In genomic region chr11:34627197-34627596, GRCh38 we compare ENCODE assay signal across 26 cellular contexts. TPM values are rescaled to one million over a fixed set of nuclear protein-coding genes. Genes with fewer than 3 reads are reported as not detected.
DNase-seq lines count a peak whose midpoint lies in the region; ATAC-seq, FAIRE-seq and TF ChIP-seq lines count a peak whose summit lies in the region.
"Had no signal": no experiment of that assay in that cellular context is flagged by ENCODE, and none has a peak within 500 bp of the region (broad histone marks: within the 10 kb centered on the region; RNA-seq: fewer than 3 reads in every experiment).

No MANE protein-coding gene starts in this region.

- no peaks in the 10 kb centered on the region for H4K20me1 ChIP-seq in OCI-LY3 (ENCODE audit: insufficient read depth, low read length)
- H4K20me1 ChIP-seq in keratinocyte (ENCODE audit: control insufficient read depth, extremely low read depth, insufficient read depth, low read length), result no peaks in the 10 kb centered on the region
- H4K20me1 ChIP-seq: BLaER1 had no signal

- H3K9ac ChIP-seq in OCI-LY3 (ENCODE audit: low read length) (no peak overlapping the region), endocrine pancreas (ENCODE audit: control insufficient read depth, insufficient read depth, low read length) (no peak overlapping the region), keratinocyte (ENCODE audit: control insufficient read depth, extremely low read depth, insufficient read depth, low read length) (peak overlapping the region; percentile 52)
- H3K9ac ChIP-seq: BLaER1 had no signal

- DNase-seq in Calu3 (no peak), keratinocyte (ENCODE audit: low read depth, low spot score) (peak; percentile 88), inferior parietal cortex (ENCODE audit: extremely low spot score) (no peak)
- no peak for DNase-seq in natural killer cell treated with Interleukin-12 subunit alpha and Interleukin-12 subunit beta and Interleukin-15 and Interleukin-18, amount 100 ng/mL, for 72 hours (ENCODE audit: low spot score)
- DNase-seq: CD4-positive, alpha-beta T cell; DMS53; HCEC 1CT; NCI-H1092; NCI-H1417 treated with DMSO at 0.1 percent for 48 hours; NCI-H1694 treated with DMSO at 0.1 percent for 48 hours; NCI-H2081; NCI-H226; NCI-H510A; NCI-H774; PC-3; RPMI8226; SHP77 treated with DMSO at 0.1 percent for 48 hours had no signal

- dilution Hi-C loops in keratinocyte (cut with MboI; ENCODE audit: extremely low pct_ligation_motif_present, low sequenced_read_pairs), result no loop called here

- no TSS peak for BruUV-seq in Calu3 (replicated peaks; lab: Mats Ljungman, UMichigan)

- CTCF ChIA-PET in Calu3 (lab: Charles Lee), result interaction anchor here (1.1 to 2.0 kb wide), 2 partner anchors 8 to 13 kb away, joined by 4 to 7 read pairs; no protein-coding TSS in a partner anchor

- H3K9me1 ChIP-seq in keratinocyte (ENCODE audit: control insufficient read depth, extremely low read depth, insufficient read depth, low read length), result peaks cover 4% of the 10 kb centered on the region

- H3K4me3 ChIP-seq in OCI-LY3 (ENCODE audit: low read length) (no peak overlapping the region), endocrine pancreas (ENCODE audit: control insufficient read depth, insufficient read depth, low read length) (peak overlapping the region; percentile 44), keratinocyte (ENCODE audit: control insufficient read depth in 2 of 3, extremely low read depth in 1 of 3, insufficient read depth in 2 of 3, low read depth in 1 of 3, low read length in 3 of 3) (peak overlapping the region in 2 of 3 experiments; percentile 46 to 90)
- H3K4me3 ChIP-seq: BLaER1 had no signal

- H3K27me3 Mint-ChIP-seq in Calu3 (ENCODE audit: unreplicated experiment), result no peaks in the 10 kb centered on the region
- H3K27me3 Mint-ChIP-seq in natural killer cell treated with Interleukin-12 subunit alpha and Interleukin-12 subunit beta and Interleukin-15 and Interleukin-18, amount 100 ng/mL, for 72 hours, result peaks cover 53 to 66% of the 10 kb centered on the region in 2 donors

- H3K79me2 ChIP-seq in OCI-LY3 (ENCODE audit: low read length) (no peaks in the 10 kb centered on the region), keratinocyte (ENCODE audit: control insufficient read depth, insufficient read depth, low read length) (peaks cover 97% of the 10 kb centered on the region)

- peak; percentile 91 for FAIRE-seq in keratinocyte (lab: Jason Lieb, UNC)
- FAIRE-seq: A204.1, GM18507, H1 had no signal

- intact Hi-C loops in Calu3 (cut with micrococcal nuclease; ENCODE audit: unreplicated experiment), result loop anchor here (2.0 kb wide), 1 partner anchor 36 kb away; no protein-coding TSS in a partner anchor

- H3K4me1 ChIP-seq in OCI-LY3 (ENCODE audit: low read length) (peaks cover 61% of the 10 kb centered on the region), endocrine pancreas (ENCODE audit: control insufficient read depth, insufficient read depth, low read length) (peaks cover 6% of the 10 kb centered on the region), keratinocyte (ENCODE audit: control insufficient read depth, extremely low read depth, insufficient read depth, low read length) (peaks cover 82% of the 10 kb centered on the region)
- H3K4me1 ChIP-seq: BLaER1 had no signal

- H3K27me3 ChIP-seq in OCI-LY3 (ENCODE audit: low read depth, low read length) (peaks cover 15% of the 10 kb centered on the region; the same call in 1 of the 2 replicates), endocrine pancreas (ENCODE audit: control insufficient read depth, insufficient read depth, low read length) (no peaks in the 10 kb centered on the region), keratinocyte (ENCODE audit: control insufficient read depth, extremely low read depth, insufficient read depth, low read length) (no peaks in the 10 kb centered on the region)
- H3K27me3 ChIP-seq: BLaER1 had no signal

- H3K36me3 ChIP-seq in OCI-LY3 (replicated peaks; ENCODE audit: low read depth, low read length) (no peaks in the 10 kb centered on the region), endocrine pancreas (ENCODE audit: control insufficient read depth, insufficient read depth, low read length) (no peaks in the 10 kb centered on the region), keratinocyte (ENCODE audit: control insufficient read depth in 2 of 2, extremely low read depth in 1 of 2, insufficient read depth in 2 of 2, low read length in 2 of 2) (peaks cover 4 to 19% of the 10 kb centered on the region in 2 experiments)
- H3K36me3 ChIP-seq: BLaER1 had no signal

- no peaks in the 10 kb centered on the region for H3K9me3 Mint-ChIP-seq in Calu3 (ENCODE audit: low read depth, unreplicated experiment)
- H3K9me3 Mint-ChIP-seq in natural killer cell treated with Interleukin-12 subunit alpha and Interleukin-12 subunit beta and Interleukin-15 and Interleukin-18, amount 100 ng/mL, for 72 hours, result no peaks in the 10 kb centered on the region
- H3K9me3 Mint-ChIP-seq: CD4-positive, alpha-beta T cell had no signal

- no peak overlapping the region for H2AFZ ChIP-seq in OCI-LY3 (ENCODE audit: low read depth, low read length)
- no peak overlapping the region for H2AFZ ChIP-seq in keratinocyte (ENCODE audit: control insufficient read depth, low read length)

- peak overlapping the region; percentile 91 for H3K4me3 Mint-ChIP-seq in Calu3 (ENCODE audit: low read depth, unreplicated experiment)
- no peak overlapping the region for H3K4me3 Mint-ChIP-seq in natural killer cell treated with Interleukin-12 subunit alpha and Interleukin-12 subunit beta and Interleukin-15 and Interleukin-18, amount 100 ng/mL, for 72 hours
- H3K4me3 Mint-ChIP-seq: CD4-positive, alpha-beta T cell had no signal

- peaks cover 89% of the 10 kb centered on the region for H3K36me3 Mint-ChIP-seq in Calu3 (ENCODE audit: insufficient read depth, unreplicated experiment)
- peaks cover 6% of the 10 kb centered on the region for H3K36me3 Mint-ChIP-seq in natural killer cell treated with Interleukin-12 subunit alpha and Interleukin-12 subunit beta and Interleukin-15 and Interleukin-18, amount 100 ng/mL, for 72 hours

- TF ChIP-seq CTCF in Calu3 (IDR thresholded peaks at IDR 0.05; ENCODE audit: unreplicated experiment), result no peak
- TF ChIP-seq CTCF in OCI-LY3 (IDR thresholded peaks at IDR 0.05; ENCODE audit: low read depth, low read length), result no peak
- no peak for TF ChIP-seq CTCF in keratinocyte (optimal IDR thresholded peaks at IDR 0.05 in 1 of 3, IDR thresholded peaks at IDR 0.05 in 1 of 3, conservative IDR thresholded peaks at IDR 0.05 in 1 of 3; ENCODE audit: extremely low read depth in 1 of 3, insufficient read depth in 2 of 3, low read length in 3 of 3)

- peak overlapping the region; percentile 37; the same call in 1 of the 2 replicates for H3K4me2 ChIP-seq in OCI-LY3 (ENCODE audit: low read length)
- H3K4me2 ChIP-seq in keratinocyte (ENCODE audit: control insufficient read depth, extremely low read depth, insufficient read depth, low read depth, low read length), result peak overlapping the region; percentile 94
- H3K4me2 ChIP-seq: BLaER1 had no signal

- ATAC-seq in natural killer cell treated with Interleukin-12 subunit alpha and Interleukin-12 subunit beta and Interleukin-15 and Interleukin-18, amount 100 ng/mL, for 72 hours, result no peak
- no peak for ATAC-seq in GM18520 (IDR thresholded peaks at IDR 0.05; ENCODE audit: unreplicated experiment)
- ATAC-seq: PC-3 had no signal

- no peaks in the 10 kb centered on the region for H3K9me3 ChIP-seq in OCI-LY3 (ENCODE audit: insufficient read depth, low read length)
- no peaks in the 10 kb centered on the region for H3K9me3 ChIP-seq in endocrine pancreas (ENCODE audit: control insufficient read depth, low read length)
- H3K9me3 ChIP-seq in keratinocyte (ENCODE audit: control insufficient read depth, low read depth, low read length), result no peaks in the 10 kb centered on the region
- H3K9me3 ChIP-seq: BLaER1 had no signal

- H3K27ac ChIP-seq in OCI-LY3 (ENCODE audit: low read length), result no peak overlapping the region
- H3K27ac ChIP-seq in keratinocyte (ENCODE audit: control insufficient read depth, insufficient read depth, low read length), result peak overlapping the region; percentile 99
- H3K27ac ChIP-seq: BLaER1, HL-60 had no signal

- peaks cover 61% of the 10 kb centered on the region for H3K4me1 Mint-ChIP-seq in Calu3 (ENCODE audit: low read depth, unreplicated experiment)
- H3K4me1 Mint-ChIP-seq in natural killer cell treated with Interleukin-12 subunit alpha and Interleukin-12 subunit beta and Interleukin-15 and Interleukin-18, amount 100 ng/mL, for 72 hours (ENCODE audit: low read depth in 2 of 2), result peaks cover 18% of the 10 kb centered on the region in 2 donors

- H3K27ac Mint-ChIP-seq in Calu3 (ENCODE audit: unreplicated experiment), result peak overlapping the region; percentile 96
- H3K27ac Mint-ChIP-seq in natural killer cell treated with Interleukin-12 subunit alpha and Interleukin-12 subunit beta and Interleukin-15 and Interleukin-18, amount 100 ng/mL, for 72 hours, result no peak overlapping the region
- H3K27ac Mint-ChIP-seq: CD4-positive, alpha-beta T cell had no signal

RNA-seq across cellular contexts. Expression of gene EHF, which starts 6.3 kb away (rescaled TPM):
- 286 and 299 TPM in 2 replicates for total RNA-seq in Calu3 (2022)
- polyA plus RNA-seq in keratinocyte, result 64.1 to 74.7 TPM (median 64.2 TPM) in 3 replicates
- 166 TPM for polyA plus RNA-seq in keratinocyte (2011; ENCODE audit: low read depth)
- polyA plus RNA-seq in keratinocyte (2011; cell fraction: cytosol; rRNA removed), result 35.4 and 44.1 TPM in 2 replicates
- 63.4 and 73.7 TPM in 2 replicates for polyA plus RNA-seq in keratinocyte (2011; cell fraction: nucleus; rRNA removed)
- 46.1 and 56.5 TPM in 2 replicates for polyA plus RNA-seq in keratinocyte (2012; ENCODE audit: low replicate concordance)
- 159 to 232 TPM (median 215 TPM) in 3 replicates for polyA minus RNA-seq in keratinocyte
- polyA minus RNA-seq in keratinocyte (2011; cell fraction: cytosol; rRNA and poly(A)+ RNA removed), result 70.0 TPM
- polyA minus RNA-seq in keratinocyte (2011; cell fraction: nucleus; rRNA and poly(A)+ RNA removed), result 73.6 and 104 TPM in 2 replicates
- total RNA-seq in natural killer cell treated with Interleukin-12 subunit alpha and Interleukin-12 subunit beta and Interleukin-15 and Interleukin-18, amount 100 ng/mL, for 72 hours, result under 1 TPM in 1 of 2 donors, not detected in 1; 0.50 TPM
- total RNA-seq: CD4-positive, alpha-beta T cell; G401; H1 had no signal
- polyA plus RNA-seq: H1 had no signal

Comparison
In these comparisons a context has a peak if more than half of its experiments do, and no peak if none do; other contexts are left out.
1. RNA of gene EHF, which starts 6.3 kb away (total RNA-seq): 286 to 299 TPM in Calu3; 0.50 TPM in natural killer cell treated with Interleukin-12 subunit alpha and Interleukin-12 subunit beta and Interleukin-15 and Interleukin-18, amount 100 ng/mL, for 72 hours; every median in the first group is over 100 times any median in the second.